In genomic region chr13:33125821-33126570, GRCh38 we compare ENCODE assay signal across 8 cellular contexts.
A peak's percentile ranks its signal among the peaks of the same experiment; 100 is the strongest.
DNase-seq lines count a peak whose midpoint lies in the region; ATAC-seq and TF ChIP-seq lines count a peak whose summit lies in the region.

No MANE protein-coding gene starts in this region.

- peak; percentile 46 for TF ChIP-seq EP300 in transverse colon (IDR thresholded peaks at IDR 0.05; ENCODE audit: low read depth)

- peak; percentile 46 for ATAC-seq in left colon
- ATAC-seq in activated naive CD4-positive, alpha-beta T cell treated with anti-CD3 and anti-CD28 coated beads, Interleukin-2, amount 50 U/mL, for 72 hours = no peak
- ATAC-seq in HG03565 (IDR thresholded peaks at IDR 0.05; ENCODE audit: unreplicated experiment) = no peak
- no peak for ATAC-seq in HG02840 (IDR thresholded peaks at IDR 0.05; ENCODE audit: low FRiP score, unreplicated experiment)

- BruUV-seq in MCF 10A (replicated peaks; lab: Mats Ljungman, UMichigan) = no TSS peak

- no peaks in the 10 kb centered on the region for H3K27me3 Mint-ChIP-seq in MCF 10A (ENCODE audit: insufficient read depth, unreplicated experiment)

- in situ Hi-C loops in transverse colon (cut with MboI; ENCODE audit: low pct_ligation_motif_present in 1 of 4, low pct_unique_long_range_greater_than_20kb in 1 of 4, low sequenced_read_pairs in 3 of 4) = no loop called here

- POLR2A ChIA-PET in MCF 10A (lab: Yijun Ruan, JAX) = interaction anchor here (0.6 to 3.4 kb wide), 21 partner anchors 8 to 466 kb away, joined by 3 to 24 read pairs (median 4); no protein-coding TSS in a partner anchor

- H3K9me3 ChIP-seq in HUES48 (ENCODE audit: control insufficient read depth, insufficient read depth, low read length) = no peaks in the 10 kb centered on the region
- no peaks in the 10 kb centered on the region for H3K9me3 ChIP-seq in transverse colon

- H3K4me1 ChIP-seq in HUES48 (ENCODE audit: control insufficient read depth, insufficient read depth, low read length) = peaks cover 38% of the 10 kb centered on the region
- H3K4me1 ChIP-seq in transverse colon = peaks cover 6 to 40% (median 12%) of the 10 kb centered on the region in 4 donors

- H3K4me3 ChIP-seq in HUES48 (ENCODE audit: low read depth, low read length) (no peak overlapping the region), transverse colon (no peak overlapping the region)

- peak overlapping the region; percentile 4 for H3K4me3 Mint-ChIP-seq in MCF 10A (ENCODE audit: unreplicated experiment)

- no peak for TF ChIP-seq CTCF in MCF 10A (IDR thresholded peaks at IDR 0.05; ENCODE audit: unreplicated experiment)
- no peak for TF ChIP-seq CTCF in transverse colon (IDR thresholded peaks at IDR 0.05)

- DNase-seq in MCF 10A (ENCODE audit: unreplicated experiment) = peak; percentile 94
- no peak for DNase-seq in left colon
- no peak for DNase-seq in transverse colon
- DNase-seq in stimulated activated CD4-positive, alpha-beta T cell treated with anti-CD3 and anti-CD28 coated beads, Interleukin-2, amount 100 ng/mL, for 48 hours = no peak
- DNase-seq in activated naive CD4-positive, alpha-beta T cell treated with anti-CD3 and anti-CD28 coated beads, Interleukin-2, amount 50 U/mL, for 72 hours (ENCODE audit: low spot score in 2 of 2) = no peak

- no peaks in the 10 kb centered on the region for H3K27me3 ChIP-seq in HUES48 (ENCODE audit: control insufficient read depth, insufficient read depth, low read length)
- H3K27me3 ChIP-seq in transverse colon = no peaks in the 10 kb centered on the region

- no peak overlapping the region for H3K9ac ChIP-seq in HUES48 (ENCODE audit: low read depth, low read length)

- no peaks in the 10 kb centered on the region for H3K9me3 Mint-ChIP-seq in MCF 10A (ENCODE audit: unreplicated experiment)
- H3K9me3 Mint-ChIP-seq in activated naive CD4-positive, alpha-beta T cell treated with anti-CD3 and anti-CD28 coated beads, Interleukin-2, amount 50 U/mL, for 72 hours = no peaks in the 10 kb centered on the region

- WGBS in transverse colon (ENCODE audit: low coverage in 1 of 2), 2 donors = 36 to 72% methylated on average over 2 to 10 of the region's 10 CpGs

- peaks cover 26% of the 10 kb centered on the region for H3K4me1 Mint-ChIP-seq in MCF 10A (ENCODE audit: insufficient read depth, unreplicated experiment)

- CTCF ChIA-PET in MCF 10A (lab: Yijun Ruan, JAX) = interaction anchor here (0.5 to 1.7 kb wide), 5 partner anchors 11 to 627 kb away, joined by 3 to 4 read pairs (median 4); no protein-coding TSS in a partner anchor

- intact Hi-C loops in MCF 10A (cut with micrococcal nuclease) = loop anchor here (1.0 to 10.0 kb wide), 2 partner anchors 154 to 419 kb away; no protein-coding TSS in a partner anchor
- intact Hi-C loops in left colon (cut with DNase I, micrococcal nuclease) = no loop called here
- intact Hi-C loops in transverse colon (cut with DNase I; ENCODE audit: low total_unique reads) = no loop called here

- H3K27ac Mint-ChIP-seq in MCF 10A (ENCODE audit: low read depth, unreplicated experiment) = peak overlapping the region; percentile 79
- H3K27ac Mint-ChIP-seq in activated naive CD4-positive, alpha-beta T cell treated with anti-CD3 and anti-CD28 coated beads, Interleukin-2, amount 50 U/mL, for 72 hours = no peak overlapping the region

- peaks cover 98% of the 10 kb centered on the region for H3K36me3 Mint-ChIP-seq in MCF 10A (ENCODE audit: insufficient read depth, unreplicated experiment)
- H3K36me3 Mint-ChIP-seq in activated naive CD4-positive, alpha-beta T cell treated with anti-CD3 and anti-CD28 coated beads, Interleukin-2, amount 50 U/mL, for 72 hours = no peaks in the 10 kb centered on the region

- H3K27ac ChIP-seq in HUES48 (ENCODE audit: low read depth, low read length) (peak overlapping the region; percentile 96), transverse colon (peak overlapping the region; percentile 63 to 83 (median 74))

- TF ChIP-seq POLR2A in transverse colon (IDR thresholded peaks at IDR 0.05) = no peak

- H3K36me3 ChIP-seq in HUES48 (ENCODE audit: control insufficient read depth, insufficient read depth, low read length) (no peaks in the 10 kb centered on the region), transverse colon (peaks cover 0 to 12% (median 3%) of the 10 kb centered on the region in 4 donors)
